1 cellular context compared by ENCODE assay signal in the genomic region with DNA sequence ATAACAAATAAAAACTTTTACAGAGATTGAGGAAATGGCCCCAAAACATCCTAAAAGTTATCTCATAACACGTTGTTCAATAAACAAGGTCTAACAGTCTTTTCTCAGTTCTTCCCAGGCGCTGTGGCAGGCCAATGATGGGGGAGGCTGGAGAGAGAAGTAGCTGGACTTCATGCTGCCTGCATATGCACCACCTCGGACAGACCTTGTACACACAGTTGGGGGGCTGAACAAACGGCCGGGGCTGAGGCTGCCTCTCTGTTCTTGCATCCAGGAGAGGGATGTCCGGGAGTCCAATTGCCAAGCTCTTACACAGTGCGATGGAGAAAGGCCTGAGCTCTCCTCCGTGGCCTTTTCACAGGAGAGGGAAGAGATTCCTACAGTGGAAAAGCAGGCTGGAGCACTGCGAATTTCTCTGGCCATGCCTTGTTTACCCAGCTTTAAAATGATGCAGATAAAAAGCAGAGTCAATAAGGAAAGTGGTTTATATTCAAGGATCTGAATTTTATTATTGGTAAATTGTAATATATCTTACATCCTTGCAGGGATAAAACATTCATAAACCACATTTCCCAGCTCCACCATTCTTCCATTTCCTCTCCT.
TF ChIP-seq lines count a peak whose summit lies in the region.

No MANE protein-coding gene starts in this region.

TF ChIP-seq in SK-N-SH, 30 proteins besides CTCF, POLR2A, EP300 and RAD21:
- TF ChIP-seq CHD2 (IDR thresholded peaks at IDR 0.05; ENCODE audit: low read length, partially characterized antibody) (no peak), NRF1 (IDR thresholded peaks at IDR 0.05; ENCODE audit: low read depth, low read length) (no peak), REST (IDR thresholded peaks at IDR 0.05; ENCODE audit: low read depth, low read length) (no peak), GABPA (IDR thresholded peaks at IDR 0.05; ENCODE audit: low read depth) (no peak), SIN3A (IDR thresholded peaks at IDR 0.05; ENCODE audit: borderline replicate concordance, low read depth, low read length) (no peak), MXI1 (IDR thresholded peaks at IDR 0.05; ENCODE audit: low read depth, low read length) (no peak), TAF1 (IDR thresholded peaks at IDR 0.05; ENCODE audit: borderline replicate concordance, low read depth, low read length) (no peak)
TF ChIP-seq in SK-N-SH: peak in this region for 0.
